ENCODE assay signal across 1 cellular context in genomic region chr13:99978781-99979452, GRCh38.
TF ChIP-seq lines count a peak whose summit lies in the region.

No MANE protein-coding gene starts in this region.

TF ChIP-seq in A549, 52 proteins besides CTCF, POLR2A, EP300 and RAD21 (continued from another document):
- no peak for TF ChIP-seq ATOH8 (CRISPR knock-in tag; IDR thresholded peaks at IDR 0.05; ENCODE audit: low read depth)
- TF ChIP-seq ESRRA (IDR thresholded peaks at IDR 0.05; ENCODE audit: borderline replicate concordance, low read length), result no peak
- TF ChIP-seq HMGXB4 (CRISPR knock-in tag; IDR thresholded peaks at IDR 0.05; ENCODE audit: borderline replicate concordance), result no peak
- no peak for TF ChIP-seq NR3C1 (IDR thresholded peaks at IDR 0.05)
